In genomic region chr12:52495385-52495784, GRCh38 we compare ENCODE assay signal across 8 cellular contexts. TPM values are rescaled to one million over a fixed set of nuclear protein-coding genes. Genes with fewer than 3 reads are reported as not detected.
DNase-seq lines count a peak whose midpoint lies in the region; ATAC-seq, FAIRE-seq and TF ChIP-seq lines count a peak whose summit lies in the region.

No MANE protein-coding gene starts in this region.

- H3K9ac ChIP-seq in K562 (ENCODE audit: insufficient read depth in 1 of 2, low read depth in 2 of 2, low read length in 2 of 2): no peak overlapping the region

- H3K27ac Mint-ChIP-seq in stimulated activated naive B cell treated with anti-CD40 and anti-IgM and Interleukin-4, amounts not matched to agents 10 μg/mL and 1 μg/mL and 100 μg/mL, for 72 hours: no peak overlapping the region

- H3K36me3 ChIP-seq in K562 (ENCODE audit: control insufficient read depth, insufficient read depth, low read length) (no peaks in the 10 kb centered on the region), adrenal gland (replicated peaks in 1 of 2) (no peaks in the 10 kb centered on the region)

- H3K9me3 ChIP-seq in K562 (replicated peaks; ENCODE audit: control insufficient read depth, insufficient read depth, low read depth, low read length) (no peaks in the 10 kb centered on the region), adrenal gland (replicated peaks in 1 of 3) (no peaks in the 10 kb centered on the region)

- no peaks in the 10 kb centered on the region for H3K36me3 Mint-ChIP-seq in stimulated activated naive B cell treated with anti-CD40 and anti-IgM and Interleukin-4, amounts not matched to agents 10 μg/mL and 1 μg/mL and 100 μg/mL, for 72 hours

- peaks cover 25 to 40% of the 10 kb centered on the region in 2 donors for H3K27me3 Mint-ChIP-seq in stimulated activated naive B cell treated with anti-CD40 and anti-IgM and Interleukin-4, amounts not matched to agents 10 μg/mL and 1 μg/mL and 100 μg/mL, for 72 hours

- FAIRE-seq in H54 (lab: Jason Lieb, UNC) (no peak), K562 (lab: Jason Lieb, UNC) (peak; percentile 6)

- H4K20me1 ChIP-seq in K562 (replicated peaks; ENCODE audit: control insufficient read depth, insufficient read depth, low read length): no peaks in the 10 kb centered on the region; the same call in 1 of the 2 replicates

- intact Hi-C loops in K562 (cut with micrococcal nuclease) (no loop called here), adrenal gland (cut with DNase I) (no loop called here)

- H3K27me3 ChIP-seq in K562 (ENCODE audit: control insufficient read depth in 2 of 2, insufficient read depth in 2 of 2, low read length in 2 of 2): peaks cover 12 to 22% of the 10 kb centered on the region in 2 experiments
- H3K27me3 ChIP-seq in adrenal gland: no peaks in the 10 kb centered on the region

- H3K4me1 Mint-ChIP-seq in stimulated activated naive B cell treated with anti-CD40 and anti-IgM and Interleukin-4, amounts not matched to agents 10 μg/mL and 1 μg/mL and 100 μg/mL, for 72 hours: peaks cover 5 to 7% of the 10 kb centered on the region in 2 donors

- in situ Hi-C loops in K562 (cut with MboI): no loop called here

- TF ChIP-seq CTCF in K562 (IDR thresholded peaks at IDR 0.05 in 2 of 3, conservative IDR thresholded peaks at IDR 0.05 in 1 of 3; ENCODE audit: insufficient read depth in 2 of 3, low read depth in 1 of 3, low read length in 3 of 3) (no peak), omental fat pad (IDR thresholded peaks at IDR 0.05) (no peak), adrenal gland (IDR thresholded peaks at IDR 0.05) (no peak)

- H2AFZ ChIP-seq in K562 (ENCODE audit: low read depth, low read length): no peak overlapping the region

- H3K27ac ChIP-seq in K562 (ENCODE audit: extremely low read depth, low read depth, low read length) (no peak overlapping the region), adrenal gland (peak overlapping the region in 1 of 5 donors; percentile 79)

- no TSS peak for BruUV-seq in K562 (replicated peaks; lab: Mats Ljungman, UMichigan)

- POLR2A ChIA-PET in K562 (lab: Yijun Ruan, JAX): no interaction called here

- no peaks in the 10 kb centered on the region for H3K4me1 ChIP-seq in K562 (replicated peaks in 1 of 2; ENCODE audit: control insufficient read depth in 2 of 2, insufficient read depth in 2 of 2, low read length in 2 of 2)
- no peaks in the 10 kb centered on the region for H3K4me1 ChIP-seq in adrenal gland (replicated peaks in 1 of 2)

- TF ChIP-seq EP300 in K562 (IDR thresholded peaks at IDR 0.05; ENCODE audit: low read length): no peak

- 0% methylated on average over 3 of the region's 3 CpGs for WGBS in K562 (ENCODE audit: insufficient coverage, low coverage, missing lambda C conversion rate)
- 38 to 53% (median 46%) methylated on average over 3 of the region's 3 CpGs for WGBS in adrenal gland, 4 donors

- H3K79me2 ChIP-seq in K562 (ENCODE audit: control insufficient read depth, insufficient read depth, low read length): no peaks in the 10 kb centered on the region

- TF ChIP-seq RAD21 in K562 (CRISPR knock-in tag; conservative IDR thresholded peaks at IDR 0.05 in 1 of 2, IDR thresholded peaks at IDR 0.05 in 1 of 2): no peak

- H3K9me1 ChIP-seq in K562 (ENCODE audit: control insufficient read depth, insufficient read depth, low read length): no peaks in the 10 kb centered on the region

- H3K9me3 Mint-ChIP-seq in stimulated activated naive B cell treated with anti-CD40 and anti-IgM and Interleukin-4, amounts not matched to agents 10 μg/mL and 1 μg/mL and 100 μg/mL, for 72 hours: peaks cover 0 to 1% of the 10 kb centered on the region in 2 donors

- no peak overlapping the region for H3K4me3 ChIP-seq in K562
- no peak overlapping the region for H3K4me3 ChIP-seq in adrenal gland

- no peak overlapping the region for H3K4me2 ChIP-seq in K562 (ENCODE audit: insufficient read depth, low read length)

- peak; percentile 15 for DNase-seq in H54 (ENCODE audit: insufficient read length, low spot score)
- DNase-seq in NCI-H2029 (lab: John Stamatoyannopoulos, UW): peak; percentile 88
- peak in 2 of 4 experiments; percentile 18 to 20 for DNase-seq in K562 (ENCODE audit: extremely low read depth in 1 of 4, low spot score in 3 of 4)
- DNase-seq in omental fat pad (ENCODE audit: low spot score): no peak
- no peak for DNase-seq in adrenal gland
- no peak for DNase-seq in stimulated activated naive B cell treated with anti-CD40 and anti-IgM and Interleukin-4, amounts not matched to agents 10 μg/mL and 1 μg/mL and 100 μg/mL, for 72 hours

- CTCF ChIA-PET in K562 (lab: Yijun Ruan, JAX; ENCODE audit: low intra/inter-chr PET ratio): no interaction called here

- ATAC-seq in K562: peak; percentile 58; the same call in 2 of the 3 replicates
- ATAC-seq in omental fat pad (ENCODE audit: low FRiP score): peak; percentile 16
- no peak for ATAC-seq in HG03280 (IDR thresholded peaks at IDR 0.05; ENCODE audit: unreplicated experiment)
- ATAC-seq in HG03025 (IDR thresholded peaks at IDR 0.05; ENCODE audit: low FRiP score, unreplicated experiment): no peak
- no peak for ATAC-seq in stimulated activated naive B cell treated with anti-CD40 and anti-IgM and Interleukin-4, amounts not matched to agents 10 μg/mL and 1 μg/mL and 100 μg/mL, for 72 hours (replicated peaks)

- TF ChIP-seq POLR2A in H54 (IDR thresholded peaks at IDR 0.05; ENCODE audit: low read depth, low read length): no peak
- no peak for TF ChIP-seq POLR2A in K562 (conservative IDR thresholded peaks at IDR 0.05)
- TF ChIP-seq POLR2A in adrenal gland (IDR thresholded peaks at IDR 0.05): no peak

- H3K4me3 Mint-ChIP-seq in stimulated activated naive B cell treated with anti-CD40 and anti-IgM and Interleukin-4, amounts not matched to agents 10 μg/mL and 1 μg/mL and 100 μg/mL, for 72 hours: no peak overlapping the region

RNA-seq across cellular contexts. Expression of gene KRT6A, which starts 2.3 kb away (rescaled TPM):
- total RNA-seq in K562 (2011; cell fraction: chromatin; rRNA removed; ENCODE audit: low replicate concordance): not detected in 2 replicates
- total RNA-seq in K562 (2011; cell fraction: nucleolus; rRNA removed): 0.26 TPM in 1 of 2 replicates, not detected in the other
- total RNA-seq in K562 (2011; cell fraction: nucleoplasm; rRNA removed): not detected in 2 replicates
- not detected in 2 replicates for total RNA-seq in K562 (2014; rRNA removed)
- total RNA-seq in K562 (2014; rRNA removed; fragmentation: Illumina TruSeq; extraction: Trizol): not detected in 2 replicates
- total RNA-seq in K562 (2015; rRNA removed; fragmentation: Illumina TruSeq; extraction: Trizol): not detected in 2 replicates
- not detected in 2 replicates for total RNA-seq in K562 (2021)
- 0.26 TPM in 1 of 2 replicates, not detected in the other for polyA plus RNA-seq in K562 (2011; rRNA removed)
- 0.03 and 0.07 TPM in 2 replicates for polyA plus RNA-seq in K562 (2011; cell fraction: cytosol; rRNA removed)
- not detected in 2 replicates for polyA plus RNA-seq in K562 (2011; cell fraction: nucleus; rRNA removed)
- polyA plus RNA-seq in K562 (2012): not detected in 2 replicates
- polyA plus RNA-seq in K562 (2014; fragmentation: Illumina TruSeq; extraction: Trizol): not detected in 2 replicates
- polyA plus RNA-seq in K562 (2014; fragmentation: Nextera tagmentation; extraction: Ambion mirVana): not detected
- not detected in 2 replicates for polyA plus RNA-seq in K562 (2014; rRNA removed)
- 0.30 TPM in 1 of 2 replicates, not detected in the other for polyA minus RNA-seq in K562 (2011; rRNA and poly(A)+ RNA removed)
- not detected in 2 replicates for polyA minus RNA-seq in K562 (2011; cell fraction: cytosol; rRNA and poly(A)+ RNA removed)
- 0.13 TPM in 1 of 2 replicates, not detected in the other for polyA minus RNA-seq in K562 (2011; cell fraction: nucleus; rRNA and poly(A)+ RNA removed)
- 10 to 100 TPM in 2 of 4 donors, 1 to 10 TPM in 2; 3.3 to 40.7 (median 8.4) TPM for total RNA-seq in omental fat pad
- total RNA-seq in adrenal gland: 1 to 10 TPM in 1 of 8 donors, under 1 TPM in 1, not detected in 6; 0.28 to 1.1 TPM
- 1 to 10 TPM in 1 of 3 donors, under 1 TPM in 1, not detected in 1; 0.24 to 2.7 TPM for polyA plus RNA-seq in adrenal gland

RNA-seq across cellular contexts. Expression of gene KRT6C, which starts 21.8 kb away (rescaled TPM):
- not detected in 2 replicates for total RNA-seq in K562 (2011; cell fraction: chromatin; rRNA removed; ENCODE audit: low replicate concordance)
- not detected in 2 replicates for total RNA-seq in K562 (2011; cell fraction: nucleolus; rRNA removed)
- not detected in 2 replicates for total RNA-seq in K562 (2011; cell fraction: nucleoplasm; rRNA removed)
- total RNA-seq in K562 (2014; rRNA removed) (not detected in 2 replicates), K562 (2014; rRNA removed; fragmentation: Illumina TruSeq; extraction: Trizol) (not detected in 2 replicates), K562 (2015; rRNA removed; fragmentation: Illumina TruSeq; extraction: Trizol) (not detected in 2 replicates), K562 (2021) (not detected in 2 replicates), omental fat pad (not detected), adrenal gland (under 1 TPM in 1 of 8 donors, not detected in 7; 0.28 TPM)
- polyA plus RNA-seq in K562 (2011; rRNA removed) (not detected in 2 replicates), K562 (2014; fragmentation: Illumina TruSeq; extraction: Trizol) (not detected in 2 replicates), K562 (2014; fragmentation: Nextera tagmentation; extraction: Ambion mirVana) (not detected), K562 (2014; rRNA removed) (not detected in 2 replicates), adrenal gland (under 1 TPM in 1 of 3 donors, not detected in 2; 0.17 TPM)
- not detected in 2 replicates for polyA plus RNA-seq in K562 (2011; cell fraction: cytosol; rRNA removed)
- not detected in 2 replicates for polyA plus RNA-seq in K562 (2011; cell fraction: nucleus; rRNA removed)
- not detected in 2 replicates for polyA plus RNA-seq in K562 (2012)
- not detected in 2 replicates for polyA minus RNA-seq in K562 (2011; rRNA and poly(A)+ RNA removed)
- not detected in 2 replicates for polyA minus RNA-seq in K562 (2011; cell fraction: cytosol; rRNA and poly(A)+ RNA removed)
- not detected in 2 replicates for polyA minus RNA-seq in K562 (2011; cell fraction: nucleus; rRNA and poly(A)+ RNA removed)

RNA-seq across cellular contexts. Expression of gene KRT5, which starts 24.8 kb away (rescaled TPM):
- total RNA-seq in K562 (2011; cell fraction: chromatin; rRNA removed; ENCODE audit: low replicate concordance): not detected in 2 replicates
- 0.26 TPM in 1 of 2 replicates, not detected in the other for total RNA-seq in K562 (2011; cell fraction: nucleolus; rRNA removed)
- not detected in 2 replicates for total RNA-seq in K562 (2011; cell fraction: nucleoplasm; rRNA removed)
- total RNA-seq in K562 (2014; rRNA removed): not detected in 2 replicates
- not detected in 2 replicates for total RNA-seq in K562 (2014; rRNA removed; fragmentation: Illumina TruSeq; extraction: Trizol)
- not detected in 2 replicates for total RNA-seq in K562 (2015; rRNA removed; fragmentation: Illumina TruSeq; extraction: Trizol)
- total RNA-seq in K562 (2021): not detected in 2 replicates
- polyA plus RNA-seq in K562 (2011; rRNA removed): 0.12 and 0.32 TPM in 2 replicates
- 0.07 and 0.09 TPM in 2 replicates for polyA plus RNA-seq in K562 (2011; cell fraction: cytosol; rRNA removed)
- not detected in 2 replicates for polyA plus RNA-seq in K562 (2011; cell fraction: nucleus; rRNA removed)
- polyA plus RNA-seq in K562 (2012): not detected in 2 replicates
- not detected in 2 replicates for polyA plus RNA-seq in K562 (2014; fragmentation: Illumina TruSeq; extraction: Trizol)
- polyA plus RNA-seq in K562 (2014; fragmentation: Nextera tagmentation; extraction: Ambion mirVana): not detected
- not detected in 2 replicates for polyA plus RNA-seq in K562 (2014; rRNA removed)
- 0.30 TPM in 1 of 2 replicates, not detected in the other for polyA minus RNA-seq in K562 (2011; rRNA and poly(A)+ RNA removed)
- not detected in 2 replicates for polyA minus RNA-seq in K562 (2011; cell fraction: cytosol; rRNA and poly(A)+ RNA removed)
- polyA minus RNA-seq in K562 (2011; cell fraction: nucleus; rRNA and poly(A)+ RNA removed): not detected in 2 replicates
- 10 to 100 TPM in 3 of 4 donors, 1 to 10 TPM in 1; 3.6 to 59.0 (median 14.4) TPM for total RNA-seq in omental fat pad
- under 1 TPM in 4 of 8 donors, not detected in 4; 0.11 to 0.88 (median 0.37) TPM for total RNA-seq in adrenal gland
- 1 to 10 TPM in 1 of 3 donors, under 1 TPM in 1, not detected in 1; 0.56 to 4.2 TPM for polyA plus RNA-seq in adrenal gland

RNA-seq across cellular contexts. Expression of gene KRT6B, which starts 43.4 kb away (rescaled TPM):
- not detected in 2 replicates for total RNA-seq in K562 (2011; cell fraction: chromatin; rRNA removed; ENCODE audit: low replicate concordance)
- not detected in 2 replicates for total RNA-seq in K562 (2011; cell fraction: nucleolus; rRNA removed)
- total RNA-seq in K562 (2011; cell fraction: nucleoplasm; rRNA removed): not detected in 2 replicates
- total RNA-seq in K562 (2014; rRNA removed): not detected in 2 replicates
- not detected in 2 replicates for total RNA-seq in K562 (2014; rRNA removed; fragmentation: Illumina TruSeq; extraction: Trizol)
- not detected in 2 replicates for total RNA-seq in K562 (2015; rRNA removed; fragmentation: Illumina TruSeq; extraction: Trizol)
- not detected in 2 replicates for total RNA-seq in K562 (2021)
- not detected in 2 replicates for polyA plus RNA-seq in K562 (2011; rRNA removed)
- polyA plus RNA-seq in K562 (2011; cell fraction: cytosol; rRNA removed): not detected in 2 replicates
- polyA plus RNA-seq in K562 (2011; cell fraction: nucleus; rRNA removed): not detected in 2 replicates
- not detected in 2 replicates for polyA plus RNA-seq in K562 (2012)
- not detected in 2 replicates for polyA plus RNA-seq in K562 (2014; fragmentation: Illumina TruSeq; extraction: Trizol)
- polyA plus RNA-seq in K562 (2014; fragmentation: Nextera tagmentation; extraction: Ambion mirVana): not detected
- not detected in 2 replicates for polyA plus RNA-seq in K562 (2014; rRNA removed)
- polyA minus RNA-seq in K562 (2011; rRNA and poly(A)+ RNA removed): not detected in 2 replicates
- polyA minus RNA-seq in K562 (2011; cell fraction: cytosol; rRNA and poly(A)+ RNA removed): not detected in 2 replicates
- polyA minus RNA-seq in K562 (2011; cell fraction: nucleus; rRNA and poly(A)+ RNA removed): not detected in 2 replicates
- under 1 TPM in 2 of 4 donors, not detected in 2; 0.24 to 0.46 TPM for total RNA-seq in omental fat pad
- total RNA-seq in adrenal gland: under 1 TPM in 1 of 8 donors, not detected in 7; 0.25 TPM
- polyA plus RNA-seq in adrenal gland: under 1 TPM in 1 of 3 donors, not detected in 2; 0.20 TPM

RNA-seq across cellular contexts. Expression of gene KRT71, which starts 57.6 kb away (rescaled TPM):
- total RNA-seq in K562 (2011; cell fraction: chromatin; rRNA removed; ENCODE audit: low replicate concordance): not detected in 2 replicates
- total RNA-seq in K562 (2011; cell fraction: nucleolus; rRNA removed): not detected in 2 replicates
- not detected in 2 replicates for total RNA-seq in K562 (2011; cell fraction: nucleoplasm; rRNA removed)
- total RNA-seq in K562 (2014; rRNA removed) (not detected in 2 replicates), K562 (2014; rRNA removed; fragmentation: Illumina TruSeq; extraction: Trizol) (not detected in 2 replicates), K562 (2015; rRNA removed; fragmentation: Illumina TruSeq; extraction: Trizol) (not detected in 2 replicates), K562 (2021) (not detected in 2 replicates), omental fat pad (not detected), adrenal gland (not detected)
- polyA plus RNA-seq in K562 (2011; rRNA removed) (not detected in 2 replicates), K562 (2014; fragmentation: Illumina TruSeq; extraction: Trizol) (not detected in 2 replicates), K562 (2014; fragmentation: Nextera tagmentation; extraction: Ambion mirVana) (not detected), K562 (2014; rRNA removed) (not detected in 2 replicates), adrenal gland (not detected)
- not detected in 2 replicates for polyA plus RNA-seq in K562 (2011; cell fraction: cytosol; rRNA removed)
- not detected in 2 replicates for polyA plus RNA-seq in K562 (2011; cell fraction: nucleus; rRNA removed)
- not detected in 2 replicates for polyA plus RNA-seq in K562 (2012)
- polyA minus RNA-seq in K562 (2011; rRNA and poly(A)+ RNA removed): not detected in 2 replicates
- polyA minus RNA-seq in K562 (2011; cell fraction: cytosol; rRNA and poly(A)+ RNA removed): not detected in 2 replicates
- not detected in 2 replicates for polyA minus RNA-seq in K562 (2011; cell fraction: nucleus; rRNA and poly(A)+ RNA removed)

Comparison
In these comparisons a context has a peak if more than half of its experiments do, and no peak if none do; other contexts are left out.
1. DNase-seq: peak in H54 (single experiment) and NCI-H2029 (single experiment); none in omental fat pad (single experiment), adrenal gland (0 of 7) and stimulated activated naive B cell treated with anti-CD40 and anti-IgM and Interleukin-4, amounts not matched to agents 10 μg/mL and 1 μg/mL and 100 μg/mL, for 72 hours (single experiment).
2. ATAC-seq: peak in K562 (single experiment) and omental fat pad (single experiment); none in HG03280 (single experiment), HG03025 (single experiment) and stimulated activated naive B cell treated with anti-CD40 and anti-IgM and Interleukin-4, amounts not matched to agents 10 μg/mL and 1 μg/mL and 100 μg/mL, for 72 hours (0 of 2).